18 cellular contexts compared by ENCODE assay signal in the genomic region with DNA sequence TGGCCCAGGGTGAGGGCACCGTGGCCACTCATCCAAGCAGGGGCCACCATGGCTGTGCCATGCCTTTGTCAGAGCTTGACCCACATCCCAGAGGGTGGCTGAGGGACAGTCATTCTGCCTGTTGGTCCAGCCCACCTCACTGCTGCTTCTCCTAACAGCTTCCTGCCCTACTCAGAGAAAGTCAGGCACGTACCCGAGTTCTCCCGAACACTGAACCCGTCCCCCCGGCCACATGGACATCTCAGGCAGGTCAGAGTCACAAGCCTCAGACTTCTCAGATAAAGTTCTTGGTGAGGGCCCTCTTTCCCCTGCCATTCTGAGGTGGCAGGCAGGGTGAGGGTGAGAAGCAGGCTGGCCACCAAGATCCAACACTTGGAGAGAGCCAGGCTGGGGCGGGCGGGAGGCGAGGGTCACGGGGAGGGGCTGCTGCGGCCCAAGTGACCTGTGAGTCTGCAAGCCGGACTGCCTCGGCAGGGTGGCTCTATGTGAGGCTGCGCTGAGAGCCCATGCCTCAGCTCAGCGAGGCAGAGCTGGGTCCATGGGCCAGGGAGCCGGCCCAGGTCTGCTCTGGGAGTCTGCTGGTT.
DNase-seq lines count a peak whose midpoint lies in the region; TF ChIP-seq lines count a peak whose summit lies in the region.
"Had no signal": no experiment of that assay in that cellular context is flagged by ENCODE, and none has a peak within 500 bp of the region (broad histone marks: within the 10 kb centered on the region; RNA-seq: fewer than 3 reads in every experiment).

No MANE protein-coding gene starts in this region.

- no peaks in the 10 kb centered on the region for H3K4me1 ChIP-seq in right atrium auricular region
- no peaks in the 10 kb centered on the region for H3K4me1 ChIP-seq in spleen
- H3K4me1 ChIP-seq in mammary epithelial cell (ENCODE audit: insufficient read depth, low read length), result no peaks in the 10 kb centered on the region

- in situ Hi-C loops in mammary epithelial cell (cut with MboI; ENCODE audit: low sequenced_read_pairs in 2 of 2), result no loop called here

- 91 to 94% (median 92%) methylated on average over 8 to 16 of the region's 16 CpGs for WGBS in spleen, 5 donors
- 80% methylated on average over 1 of the region's 16 CpGs for whole genome bisulfite sequencing in mammary epithelial cell (ENCODE audit: low coverage, missing lambda C conversion rate)

- no peaks in the 10 kb centered on the region for H3K9me3 ChIP-seq in right atrium auricular region
- H3K9me3 ChIP-seq in spleen, result no peaks in the 10 kb centered on the region
- peaks cover 59% of the 10 kb centered on the region for H3K9me3 ChIP-seq in mammary epithelial cell (replicated peaks; ENCODE audit: insufficient read depth, low read length)
- H3K9me3 ChIP-seq: BLaER1 treated with 17β-estradiol and CSF1 and Interleukin-3, amounts not matched to agents 10 nM and 100 nM had no signal

- H3K4me2 ChIP-seq in mammary epithelial cell (ENCODE audit: insufficient read depth, low read depth, low read length), result no peak overlapping the region
- H3K4me2 ChIP-seq: BLaER1 treated with 17β-estradiol and CSF1 and Interleukin-3, amounts not matched to agents 10 nM and 100 nM; PC-9 had no signal

- POLR2A ChIA-PET in RWPE1 (lab: Yijun Ruan, JAX; ENCODE audit: low non-redundant PET), result no interaction called here

- H3K27me3 ChIP-seq in right atrium auricular region, result no peaks in the 10 kb centered on the region
- peaks cover 0 to 5% (median 0%) of the 10 kb centered on the region in 7 donors for H3K27me3 ChIP-seq in spleen (replicated peaks in 1 of 7)
- H3K27me3 ChIP-seq in mammary epithelial cell (ENCODE audit: insufficient read depth, low read length), result no peaks in the 10 kb centered on the region
- H3K27me3 ChIP-seq: BLaER1 treated with 17β-estradiol and CSF1 and Interleukin-3, amounts not matched to agents 10 nM and 100 nM had no signal

- H3K9ac ChIP-seq in mammary epithelial cell (ENCODE audit: insufficient read depth, low read length), result no peak overlapping the region
- H3K9ac ChIP-seq: BLaER1 treated with 17β-estradiol and CSF1 and Interleukin-3, amounts not matched to agents 10 nM and 100 nM had no signal

- BruUV-seq in mammary epithelial cell (replicated peaks; lab: Mats Ljungman, UMichigan), result no TSS peak

- CTCF ChIA-PET in RWPE1 (lab: Yijun Ruan, JAX), result no interaction called here
- CTCF ChIA-PET in mammary epithelial cell (lab: Charles Lee; ENCODE audit: low non-redundant PET), result no interaction called here

- H3K27me3 Mint-ChIP-seq in activated CD4-positive, alpha-beta T cell treated with anti-CD3 and anti-CD28 coated beads, Interleukin-2, amount 10 ng/mL, durations not matched to agents 24 days and 14 days, result no peaks in the 10 kb centered on the region

- intact Hi-C loops in activated CD4-positive, alpha-beta T cell treated with anti-CD3 and anti-CD28 coated beads, Interleukin-2, amount 10 ng/mL, durations not matched to agents 24 days and 14 days (cut with micrococcal nuclease), result no loop called here
- intact Hi-C loops in spleen (cut with DNase I; ENCODE audit: low total_unique reads), result no loop called here
- intact Hi-C loops in mammary epithelial cell (cut with micrococcal nuclease), result no loop called here

- H3K4me3 ChIP-seq in right atrium auricular region (no peak overlapping the region), spleen (no peak overlapping the region), mammary epithelial cell (replicated peaks in 1 of 3; ENCODE audit: insufficient read depth in 1 of 3, low read depth in 2 of 3, low read length in 3 of 3) (no peak overlapping the region)
- H3K4me3 ChIP-seq: BLaER1 treated with 17β-estradiol and CSF1 and Interleukin-3, amounts not matched to agents 10 nM and 100 nM; PC-9 had no signal

- H3K4me1 Mint-ChIP-seq in activated CD4-positive, alpha-beta T cell treated with anti-CD3 and anti-CD28 coated beads, Interleukin-2, amount 10 ng/mL, durations not matched to agents 24 days and 14 days, result no peaks in the 10 kb centered on the region

- H3K4me3 Mint-ChIP-seq in activated CD4-positive, alpha-beta T cell treated with anti-CD3 and anti-CD28 coated beads, Interleukin-2, amount 10 ng/mL, durations not matched to agents 24 days and 14 days, result no peak overlapping the region

- dilution Hi-C loops in mammary epithelial cell (cut with HindIII; ENCODE audit: low sequenced_read_pairs), result no loop called here

- H3K36me3 ChIP-seq in right atrium auricular region (no peaks in the 10 kb centered on the region), spleen (peaks cover 0 to 78% (median 13%) of the 10 kb centered on the region in 6 donors), mammary epithelial cell (ENCODE audit: insufficient read depth, low read length) (no peaks in the 10 kb centered on the region)

- no peak overlapping the region for H2AFZ ChIP-seq in mammary epithelial cell (ENCODE audit: low read depth, low read length)
- H2AFZ ChIP-seq: PC-9 had no signal

- H3K27ac ChIP-seq in right atrium auricular region, result no peak overlapping the region
- no peak overlapping the region for H3K27ac ChIP-seq in spleen
- H3K27ac ChIP-seq in RWPE1, result no peak overlapping the region
- H3K27ac ChIP-seq in mammary epithelial cell (ENCODE audit: insufficient read depth, low read depth, low read length), result no peak overlapping the region
- H3K27ac ChIP-seq: 22Rv1, PC-9 had no signal

- no peaks in the 10 kb centered on the region for H3K79me2 ChIP-seq in mammary epithelial cell (ENCODE audit: insufficient read depth, low read length)

- no peak overlapping the region for H3K27ac Mint-ChIP-seq in activated CD4-positive, alpha-beta T cell treated with anti-CD3 and anti-CD28 coated beads, Interleukin-2, amount 10 ng/mL, durations not matched to agents 24 days and 14 days

- TF ChIP-seq POLR2A in spleen (IDR thresholded peaks at IDR 0.05), result no peak

- DNase-seq in activated CD4-positive, alpha-beta T cell treated with anti-CD3 and anti-CD28 coated beads, Interleukin-2, amount 10 ng/mL, durations not matched to agents 24 days and 14 days, result peak; percentile 39
- no peak for DNase-seq in activated CD4-positive, alpha-beta T cell treated with anti-CD3 and anti-CD28 coated beads, Interleukin-2, amount 50 U/mL, for 1 hour
- DNase-seq in D341Med (ENCODE audit: low spot score) (peak; percentile 5), right atrium auricular region (ENCODE audit: low spot score) (peak; percentile 44), spleen (peak; percentile 68), RWPE1 (ENCODE audit: low spot score) (no peak), mammary epithelial cell (no peak)
- DNase-seq in stimulated activated naive CD4-positive, alpha-beta T cell treated with Interleukin-2 at 50 U/mL for 16 hours (lab: John Stamatoyannopoulos, UW), result no peak
- DNase-seq: DMS53, KBM-7, NCI-H1048, NCI-H146, NCI-H2081 treated with DMSO at 0.1 percent for 48 hours, NCI-H524 treated with DMSO at 0.1 percent for 48 hours, PC-9, SHP77 had no signal

- H3K9me3 Mint-ChIP-seq in activated CD4-positive, alpha-beta T cell treated with anti-CD3 and anti-CD28 coated beads, Interleukin-2, amount 10 ng/mL, durations not matched to agents 24 days and 14 days, result no peaks in the 10 kb centered on the region

- no peaks in the 10 kb centered on the region for H3K36me3 Mint-ChIP-seq in activated CD4-positive, alpha-beta T cell treated with anti-CD3 and anti-CD28 coated beads, Interleukin-2, amount 10 ng/mL, durations not matched to agents 24 days and 14 days (ENCODE audit: low read depth)

- TF ChIP-seq CTCF in right atrium auricular region (IDR thresholded peaks at IDR 0.05) (no peak), spleen (IDR thresholded peaks at IDR 0.05 in 8 of 11, conservative IDR thresholded peaks at IDR 0.05 in 3 of 11) (no peak), RWPE1 (conservative IDR thresholded peaks at IDR 0.05; ENCODE audit: low read depth) (no peak), mammary epithelial cell (conservative IDR thresholded peaks at IDR 0.05 in 1 of 2, IDR thresholded peaks at IDR 0.05 in 1 of 2; ENCODE audit: extremely low read depth in 1 of 2, insufficient read depth in 1 of 2, low read depth in 1 of 2, low read length in 2 of 2) (no peak)

- H4K20me1 ChIP-seq in mammary epithelial cell (ENCODE audit: insufficient read depth, low read length), result no peaks in the 10 kb centered on the region

Comparison
In these comparisons a context has a peak if more than half of its experiments do, and no peak if none do; other contexts are left out.
1. DNase-seq: peak in activated CD4-positive, alpha-beta T cell treated with anti-CD3 and anti-CD28 coated beads, Interleukin-2, amount 10 ng/mL, durations not matched to agents 24 days and 14 days (single experiment), D341Med (single experiment), right atrium auricular region (single experiment) and spleen (single experiment); none in activated CD4-positive, alpha-beta T cell treated with anti-CD3 and anti-CD28 coated beads, Interleukin-2, amount 50 U/mL, for 1 hour (single experiment), RWPE1 (single experiment), stimulated activated naive CD4-positive, alpha-beta T cell treated with Interleukin-2 at 50 U/mL for 16 hours (single experiment) and mammary epithelial cell (single experiment).